17 cellular contexts compared by ENCODE assay signal in the genomic region with DNA sequence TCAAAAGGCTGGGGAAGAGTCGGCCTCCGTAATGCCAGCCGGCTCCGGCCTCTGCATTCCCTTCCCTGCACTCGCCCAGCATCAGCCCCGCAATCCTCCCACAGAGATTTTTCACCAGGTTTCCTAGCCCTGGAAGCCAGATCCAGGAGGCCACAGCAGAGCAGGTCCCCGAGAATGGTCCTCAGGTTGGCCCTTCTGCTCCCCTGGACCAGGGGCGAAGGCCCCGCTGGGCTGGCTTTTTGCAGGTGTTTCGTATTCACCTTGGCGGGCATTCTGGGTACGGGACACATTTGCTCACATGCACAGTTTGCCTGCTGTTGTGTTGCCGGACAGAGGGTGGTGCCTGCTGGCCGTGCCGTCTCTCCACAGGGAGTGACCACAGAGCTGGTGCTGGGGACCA.
"Had no signal": no experiment of that assay in that cellular context is flagged by ENCODE, and none has a peak within 500 bp of the region (broad histone marks: within the 10 kb centered on the region; RNA-seq: fewer than 3 reads in every experiment).

No MANE protein-coding gene starts in this region.

- H3K27ac Mint-ChIP-seq: activated naive CD4-positive, alpha-beta T cell treated with anti-CD3 and anti-CD28 coated beads for 36 hours; activated T-helper 17 cell treated with anti-CD3 and anti-CD28 coated beads, Interleukin-2, amount 50 U/mL, for 72 hours; stimulated activated naive CD8-positive, alpha-beta T cell treated with anti-CD3 and anti-CD28 coated beads, Interleukin-15, amount 100 ng/mL, for 72 hours had no signal

- H3K4me3 ChIP-seq: gastrocnemius medialis, skin epidermis, suprapubic skin had no signal

- ATAC-seq: activated T-helper 17 cell treated with anti-CD3 and anti-CD28 coated beads, Interleukin-2, amount 50 U/mL, for 72 hours; esophagus mucosa; gastrocnemius medialis; stimulated activated naive CD8-positive, alpha-beta T cell treated with anti-CD3 and anti-CD28 coated beads, Interleukin-15, amount 100 ng/mL, for 72 hours had no signal

- H3K9me3 ChIP-seq: gastrocnemius medialis, suprapubic skin had no signal

- H3K4me1 ChIP-seq: gastrocnemius medialis had no signal

- H3K27ac ChIP-seq: gastrocnemius medialis, suprapubic skin, VCaP had no signal

- H3K4me3 Mint-ChIP-seq: activated naive CD4-positive, alpha-beta T cell treated with anti-CD3 and anti-CD28 coated beads for 36 hours; activated T-helper 17 cell treated with anti-CD3 and anti-CD28 coated beads, Interleukin-2, amount 50 U/mL, for 72 hours; nephron progenitor cell; stimulated activated naive CD8-positive, alpha-beta T cell treated with anti-CD3 and anti-CD28 coated beads, Interleukin-15, amount 100 ng/mL, for 72 hours had no signal

- H3K4me1 Mint-ChIP-seq: activated T-helper 17 cell treated with anti-CD3 and anti-CD28 coated beads, Interleukin-2, amount 50 U/mL, for 72 hours; stimulated activated naive CD8-positive, alpha-beta T cell treated with anti-CD3 and anti-CD28 coated beads, Interleukin-15, amount 100 ng/mL, for 72 hours had no signal

- H3K36me3 ChIP-seq: gastrocnemius medialis, suprapubic skin had no signal

- H3K27me3 ChIP-seq: suprapubic skin had no signal

- DNase-seq: activated CD4-positive, alpha-beta T cell treated with anti-CD3 and anti-CD28 coated beads for 1 hour; activated naive CD4-positive, alpha-beta T cell treated with anti-CD3 and anti-CD28 coated beads for 36 hours; anterior cingulate cortex; cortex of kidney; effector CD4-positive, alpha-beta T cell; gastrocnemius medialis; nephron progenitor cell; stimulated activated CD4-positive, alpha-beta T cell treated with anti-CD3 and anti-CD28 coated beads, Interleukin-15, amount 100 ng/mL, for 24 hours; stimulated activated CD4-positive, alpha-beta T cell treated with anti-CD3 and anti-CD28 coated beads, Interleukin-2, amount 100 ng/mL, for 48 hours; stimulated activated naive CD8-positive, alpha-beta T cell treated with anti-CD3 and anti-CD28 coated beads, Interleukin-15, amount 100 ng/mL, for 72 hours; T-helper 2 cell; trophoblast cell had no signal

- H3K27me3 Mint-ChIP-seq: activated T-helper 17 cell treated with anti-CD3 and anti-CD28 coated beads, Interleukin-2, amount 50 U/mL, for 72 hours had no signal
